ENCODE assay signal across 30 cellular contexts in genomic region chr5:154205441-154206117, GRCh38. TPM values are rescaled to one million over a fixed set of nuclear protein-coding genes. Genes with fewer than 3 reads are reported as not detected.
DNase-seq lines count a peak whose midpoint lies in the region; ATAC-seq, FAIRE-seq and TF ChIP-seq lines count a peak whose summit lies in the region.
"Had no signal": no experiment of that assay in that cellular context is flagged by ENCODE, and none has a peak within 500 bp of the region (broad histone marks: within the 10 kb centered on the region; RNA-seq: fewer than 3 reads in every experiment).

No MANE protein-coding gene starts in this region.

- ATAC-seq in A549: peak in 1 of 2 experiments; percentile 54; a peak in 2 of 6 replicates
- ATAC-seq in HG03521 (IDR thresholded peaks at IDR 0.05; ENCODE audit: unreplicated experiment): no peak
- ATAC-seq: activated CD4-positive, alpha-beta T cell treated with anti-CD3 and anti-CD28 coated beads for 36 hours; GM23338 had no signal

- TF ChIP-seq POLR2A in A549 (IDR thresholded peaks at IDR 0.05; ENCODE audit: low read length): no peak

- TF ChIP-seq EP300 in A549 (IDR thresholded peaks at IDR 0.05): no peak

- no peak for FAIRE-seq in A549 (lab: Jason Lieb, UNC)
- FAIRE-seq: bronchial epithelial cell had no signal

- peaks cover 76% of the 10 kb centered on the region for H3K4me1 ChIP-seq in A549
- H3K4me1 ChIP-seq: parathyroid adenoma had no signal

- peak overlapping the region; percentile 25; the same call in 1 of the 3 replicates for H3K4me2 ChIP-seq in A549
- H3K4me2 ChIP-seq: BLaER1, GM23338, hepatocyte had no signal

- no peaks in the 10 kb centered on the region for H3K9me3 ChIP-seq in A549
- H3K9me3 ChIP-seq: upper lobe of left lung had no signal

- CTCF ChIA-PET in A549 (lab: Yijun Ruan, JAX): interaction anchor here (0.7 to 1.5 kb wide), 4 partner anchors 10 to 234 kb away, joined by 3 to 5 read pairs (median 4); no protein-coding TSS in a partner anchor

- no peak overlapping the region for H3K4me3 ChIP-seq in A549
- H3K4me3 ChIP-seq: BLaER1, GM23338, hepatocyte, SK-N-MC, spleen, upper lobe of left lung had no signal

- no peak for TF ChIP-seq CTCF in A549 (IDR thresholded peaks at IDR 0.05)

- 74% methylated on average over 6 of the region's 6 CpGs for WGBS in A549 (ENCODE audit: missing lambda C conversion rate)

- no peak for TF ChIP-seq RAD21 in A549 (conservative IDR thresholded peaks at IDR 0.05 in 1 of 2, IDR thresholded peaks at IDR 0.05 in 1 of 2)

- peak overlapping the region; percentile 29 to 93; a peak in 3 of 6 replicates for H3K27ac ChIP-seq in A549
- H3K27ac ChIP-seq: BLaER1, epithelial cell of prostate, hepatocyte, parathyroid adenoma, RWPE1, SK-N-MC, spleen, upper lobe of left lung had no signal

- POLR2A ChIA-PET in A549 (lab: Yijun Ruan, JAX): interaction anchor here (1.0 kb wide), 1 partner anchor 9 kb away, joined by 3 read pairs; no protein-coding TSS in a partner anchor

- DNase-seq in A549 (ENCODE audit: low read depth in 1 of 2, low spot score in 1 of 2) (peak in 1 of 2 experiments; percentile 45), H4 (ENCODE audit: low spot score) (peak; percentile 62), amniotic stem cell (lab: John Stamatoyannopoulos, UW) (peak; percentile 60), fibroblast of peridontal ligament (ENCODE audit: extremely low read depth) (peak; percentile 38), NCI-H2227 (lab: John Stamatoyannopoulos, UW; ENCODE audit: unreplicated experiment) (no peak)
- DNase-seq in activated CD8-positive, alpha-beta memory T cell treated with anti-CD3 and anti-CD28 coated beads, Interleukin-2, amount 50 U/mL, for 4 hours: no peak
- no peak for DNase-seq in stimulated activated CD4-positive, alpha-beta T cell treated with anti-CD3 and anti-CD28 coated beads, Interleukin-4, amount 100 ng/mL, for 1 hour
- DNase-seq: activated CD4-positive, alpha-beta T cell treated with anti-CD3 and anti-CD28 coated beads for 36 hours; activated gamma-delta T cell treated with Interleukin-2 at 50 U/mL for 16 hours; activated T-cell treated with anti-CD3 and anti-CD28 coated beads, Interleukin-2, amount 50 U/mL, for 24 hours; COR-L47; effector CD4-positive, alpha-beta T cell; foreskin melanocyte; left cardiac atrium; mammary epithelial cell; NCI-H1105 treated with DMSO at 0.1 percent for 48 hours; NCI-H1930; NCI-H226; NCI-H69; spleen had no signal

TF ChIP-seq in A549, 52 proteins besides CTCF, POLR2A, EP300 and RAD21:
- no peak for TF ChIP-seq REST (IDR thresholded peaks at IDR 0.05)
- peak in 1 of 2 experiments; percentile 45; a peak in 1 of 4 replicates for TF ChIP-seq CEBPB (IDR thresholded peaks at IDR 0.05)
- TF ChIP-seq ZNF302 (CRISPR knock-in tag; IDR thresholded peaks at IDR 0.05): no peak

RNA-seq across cellular contexts. Expression of gene GALNT10, which starts 15.0 kb away (rescaled TPM):
- polyA plus RNA-seq in A549 (2011; rRNA removed): 156 and 215 TPM in 2 replicates
- polyA plus RNA-seq in A549 (2012; cell fraction: cytosol; rRNA removed): 73.3 and 84.8 TPM in 2 replicates
- polyA plus RNA-seq in A549 (2012; cell fraction: nucleus; rRNA removed): 83.6 and 89.7 TPM in 2 replicates
- polyA plus RNA-seq in A549 (2017; fragmentation: RNase III; extraction: RNeasy Plus Mini Kit Qiagen cat#74134 plus additional on column Dnase treatment): 110 to 123 TPM (median 118 TPM) in 3 replicates
- 408 and 422 TPM in 2 replicates for polyA minus RNA-seq in A549 (2011; rRNA and poly(A)+ RNA removed)
- total RNA-seq in H4 (2014; rRNA removed; shearing (Covaris generic)): 22.8 and 33.2 TPM in 2 replicates

Comparison
In these comparisons a context has a peak if more than half of its experiments do, and no peak if none do; other contexts are left out.
1. DNase-seq: peak in H4 (single experiment), amniotic stem cell (single experiment) and fibroblast of peridontal ligament (single experiment); none in activated CD8-positive, alpha-beta memory T cell treated with anti-CD3 and anti-CD28 coated beads, Interleukin-2, amount 50 U/mL, for 4 hours (single experiment), stimulated activated CD4-positive, alpha-beta T cell treated with anti-CD3 and anti-CD28 coated beads, Interleukin-4, amount 100 ng/mL, for 1 hour (single experiment) and NCI-H2227 (single experiment).